8 cellular contexts compared by ENCODE assay signal in genomic region chrX:118536687-118537461, GRCh38. TPM values are rescaled to one million over a fixed set of nuclear protein-coding genes. Genes with fewer than 3 reads are reported as not detected.
DNase-seq lines count a peak whose midpoint lies in the region; ATAC-seq and TF ChIP-seq lines count a peak whose summit lies in the region.

No MANE protein-coding gene starts in this region.

- H3K9me3 ChIP-seq in HCT116 (ENCODE audit: control insufficient read depth in 1 of 2, insufficient read depth in 1 of 2, low read depth in 1 of 2, low read length in 2 of 2) = no peaks in the 10 kb centered on the region

- H3K9me2 ChIP-seq in HCT116 (ENCODE audit: insufficient read depth) = no peaks in the 10 kb centered on the region

- TF ChIP-seq POLR2A in HCT116 (IDR thresholded peaks at IDR 0.05; ENCODE audit: borderline replicate concordance, extremely low read depth, insufficient read depth, insufficient read length) (no peak), lower leg skin (IDR thresholded peaks at IDR 0.05) (no peak)

- no peak overlapping the region for H3K9ac ChIP-seq in HCT116 (ENCODE audit: low read length)

- POLR2A ChIA-PET in HCT116 (lab: Charles Lee) = no interaction called here
- POLR2A ChIA-PET in activated CD4-positive, alpha-beta memory T cell treated with anti-CD3 and anti-CD28 coated beads, Interleukin-2, amount 10 ng/mL, durations not matched to agents 7 days and 5 days (lab: Charles Lee) = interaction anchor here (1.0 to 13.9 kb wide), 3 partner anchors 8 to 38 kb away, joined by 3 to 389 read pairs (median 27); partner anchors contain the start of gene DOCK11

- CTCF ChIA-PET in HCT116 (lab: Charles Lee) = no interaction called here
- CTCF ChIA-PET in activated CD4-positive, alpha-beta memory T cell treated with anti-CD3 and anti-CD28 coated beads, Interleukin-2, amount 10 ng/mL, durations not matched to agents 7 days and 5 days (lab: Charles Lee) = interaction anchor here (1.1 to 1.2 kb wide), 3 partner anchors 8 to 78 kb away, joined by 3 read pairs; no protein-coding TSS in a partner anchor

- no peaks in the 10 kb centered on the region for H3K27me3 Mint-ChIP-seq in activated CD4-positive, alpha-beta memory T cell treated with anti-CD3 and anti-CD28 coated beads, Interleukin-2, amount 10 ng/mL, durations not matched to agents 7 days and 5 days

- H3K36me3 Mint-ChIP-seq in activated CD4-positive, alpha-beta memory T cell treated with anti-CD3 and anti-CD28 coated beads, Interleukin-2, amount 10 ng/mL, durations not matched to agents 7 days and 5 days (ENCODE audit: low read depth) = peaks cover 10% of the 10 kb centered on the region

- no peak for TF ChIP-seq RAD21 in HCT116 (IDR thresholded peaks at IDR 0.05; ENCODE audit: low read depth)

- peak; percentile 22 to 35 for DNase-seq in NOMO-1 (lab: John Stamatoyannopoulos, UW; ENCODE audit: unreplicated experiment in 2 of 2)
- no peak for DNase-seq in NOMO-1 treated with dmso at 0.1 percent for 144 hours (lab: John Stamatoyannopoulos, UW; ENCODE audit: unreplicated experiment)
- no peak for DNase-seq in HCT116 (ENCODE audit: low read depth, low spot score)
- DNase-seq in M059J (ENCODE audit: low read depth) = peak; percentile 40
- peak; percentile 60 for DNase-seq in activated CD4-positive, alpha-beta memory T cell treated with anti-CD3 and anti-CD28 coated beads, Interleukin-2, amount 10 ng/mL, durations not matched to agents 7 days and 5 days
- DNase-seq in fibroblast of the aortic adventitia (ENCODE audit: low read depth) = peak; percentile 61
- DNase-seq in stimulated activated CD4-positive, alpha-beta T cell treated with anti-CD3 and anti-CD28 coated beads, Interleukin-2, amount 100 ng/mL, for 24 hours = peak; percentile 22 to 39
- no peak for DNase-seq in lower leg skin (ENCODE audit: low spot score in 2 of 2)

- no peaks in the 10 kb centered on the region for H3K79me2 ChIP-seq in HCT116 (ENCODE audit: insufficient read depth, low read length)

- 32 to 39% methylated on average over 6 of the region's 6 CpGs for WGBS in lower leg skin, 2 donors

- no TSS peak for BruUV-seq in HCT116 (replicated peaks; lab: Mats Ljungman, UMichigan)

- H3K4me3 Mint-ChIP-seq in activated CD4-positive, alpha-beta memory T cell treated with anti-CD3 and anti-CD28 coated beads, Interleukin-2, amount 10 ng/mL, durations not matched to agents 7 days and 5 days = peak overlapping the region; percentile 33

- no peak overlapping the region for H3K27ac ChIP-seq in HCT116 (ENCODE audit: low read depth, low read length)

- H3K4me3 ChIP-seq in HCT116 (replicated peaks in 1 of 2; ENCODE audit: low read depth in 1 of 2, low read length in 2 of 2) = no peak overlapping the region
- H3K4me3 ChIP-seq in fibroblast of the aortic adventitia (ENCODE audit: low read depth, low read length) = no peak overlapping the region
- H3K4me3 ChIP-seq in lower leg skin (ENCODE audit: low read depth, poor library complexity, severe bottlenecking) = no peak overlapping the region

- H3K27ac Mint-ChIP-seq in activated CD4-positive, alpha-beta memory T cell treated with anti-CD3 and anti-CD28 coated beads, Interleukin-2, amount 10 ng/mL, durations not matched to agents 7 days and 5 days = peak overlapping the region; percentile 92

- no peaks in the 10 kb centered on the region for H3K9me3 Mint-ChIP-seq in activated CD4-positive, alpha-beta memory T cell treated with anti-CD3 and anti-CD28 coated beads, Interleukin-2, amount 10 ng/mL, durations not matched to agents 7 days and 5 days

- TF ChIP-seq CTCF in HCT116 (IDR thresholded peaks at IDR 0.05 in 2 of 3, conservative IDR thresholded peaks at IDR 0.05 in 1 of 3; ENCODE audit: borderline replicate concordance in 1 of 3, insufficient read depth in 1 of 3, low read depth in 2 of 3, low read length in 2 of 3) (peak in 2 of 3 experiments; percentile 41 to 48; a peak in 4 of 6 replicates), fibroblast of the aortic adventitia (IDR thresholded peaks at IDR 0.05; ENCODE audit: insufficient read depth, low read length) (peak; percentile 44), lower leg skin (IDR thresholded peaks at IDR 0.05) (no peak)

- no peaks in the 10 kb centered on the region for H3K36me3 ChIP-seq in HCT116 (ENCODE audit: control insufficient read depth in 1 of 2, insufficient read depth in 2 of 2, low read length in 2 of 2)

- ATAC-seq in HCT116 = peak; percentile 81

- H4K20me1 ChIP-seq in HCT116 (ENCODE audit: insufficient read depth) = no peaks in the 10 kb centered on the region

- H3K4me1 Mint-ChIP-seq in activated CD4-positive, alpha-beta memory T cell treated with anti-CD3 and anti-CD28 coated beads, Interleukin-2, amount 10 ng/mL, durations not matched to agents 7 days and 5 days = peaks cover 68% of the 10 kb centered on the region

- peak overlapping the region; percentile 94 for H2AFZ ChIP-seq in HCT116 (ENCODE audit: low read depth, low read length, poor library complexity, severe bottlenecking)

- H3K4me2 ChIP-seq in HCT116 (ENCODE audit: low read length) = peak overlapping the region; percentile 41

- RAD21 ChIA-PET in HCT116 (lab: Charles Lee; ENCODE audit: low non-redundant PET in 1 of 2, low total read pairs in 2 of 2, uncharacterized antibody in 2 of 2, unreplicated experiment in 2 of 2) = no interaction called here

- intact Hi-C loops in HCT116 (cut with micrococcal nuclease) (no loop called here), lower leg skin (cut with DNase I; ENCODE audit: low total_unique reads) (no loop called here)

- H3K4me1 ChIP-seq in HCT116 (ENCODE audit: control insufficient read depth in 1 of 2, insufficient read depth in 2 of 2, low read length in 2 of 2) = peaks cover 6 to 8% of the 10 kb centered on the region in 2 experiments; a peak in 3 of 4 replicates

- H3K27me3 ChIP-seq in HCT116 (ENCODE audit: insufficient read depth, low read length) = no peaks in the 10 kb centered on the region

TF ChIP-seq in HCT116, 20 proteins besides CTCF, POLR2A, EP300 and RAD21:
- peak; percentile 16 for TF ChIP-seq YY1 (IDR thresholded peaks at IDR 0.05; ENCODE audit: extremely low read depth, insufficient replicate concordance, low read depth, low read length)
- TF ChIP-seq POLR2AphosphoS5 (IDR thresholded peaks at IDR 0.05; ENCODE audit: low read depth, low read length) = no peak

RNA-seq across cellular contexts. Expression of gene DOCK11, which starts 41.3 kb away (rescaled TPM):
- total RNA-seq in HCT116 (2021; ENCODE audit: unreplicated experiment) = 0.59 TPM
- polyA plus RNA-seq in HCT116 (2012) = 0.02 and 0.31 TPM in 2 replicates
- 2.3 and 3.4 TPM in 2 replicates for total RNA-seq in M059J (2014; rRNA removed; shearing (Covaris generic))
- total RNA-seq in activated CD4-positive, alpha-beta memory T cell treated with anti-CD3 and anti-CD28 coated beads, Interleukin-2, amount 10 ng/mL, durations not matched to agents 7 days and 5 days = 10 to 100 TPM; 79.0 to 82.9 TPM
- total RNA-seq in fibroblast of the aortic adventitia (ENCODE audit: low replicate concordance) = 34.8 and 60.8 TPM in 2 replicates
- total RNA-seq in lower leg skin = 10 to 100 TPM in 1 of 4 donors, 1 to 10 TPM in 3; 3.5 to 11.1 (median 5.5) TPM

Comparison
In these comparisons a context has a peak if more than half of its experiments do, and no peak if none do; other contexts are left out.
1. DNase-seq: peak in NOMO-1 (2 of 2), M059J (single experiment), activated CD4-positive, alpha-beta memory T cell treated with anti-CD3 and anti-CD28 coated beads, Interleukin-2, amount 10 ng/mL, durations not matched to agents 7 days and 5 days (single experiment), fibroblast of the aortic adventitia (single experiment) and stimulated activated CD4-positive, alpha-beta T cell treated with anti-CD3 and anti-CD28 coated beads, Interleukin-2, amount 100 ng/mL, for 24 hours (2 of 2); none in NOMO-1 treated with dmso at 0.1 percent for 144 hours (single experiment), HCT116 (single experiment) and lower leg skin (0 of 2).
2. CTCF ChIP-seq: peak in HCT116 (2 of 3) and fibroblast of the aortic adventitia (single experiment); none in lower leg skin (0 of 3).